In genomic region chr9:92671323-92671722, GRCh38 we compare ENCODE assay signal across 9 cellular contexts. TPM values are rescaled to one million over a fixed set of nuclear protein-coding genes. Genes with fewer than 3 reads are reported as not detected.
DNase-seq lines count a peak whose midpoint lies in the region; ATAC-seq and TF ChIP-seq lines count a peak whose summit lies in the region.
"Had no signal": no experiment of that assay in that cellular context is flagged by ENCODE, and none has a peak within 500 bp of the region (broad histone marks: within the 10 kb centered on the region; RNA-seq: fewer than 3 reads in every experiment).

No MANE protein-coding gene starts in this region.

- H3K4me3 ChIP-seq in endodermal cell (ENCODE audit: low read length), result peak overlapping the region; percentile 98

- ATAC-seq in naive thymus-derived CD8-positive, alpha-beta T cell, result no peak
- ATAC-seq in GM19328 (IDR thresholded peaks at IDR 0.05; ENCODE audit: unreplicated experiment) (no peak), HG02610 (IDR thresholded peaks at IDR 0.05; ENCODE audit: unreplicated experiment) (no peak)

- no peaks in the 10 kb centered on the region for H3K9me3 Mint-ChIP-seq in endodermal cell
- H3K9me3 Mint-ChIP-seq in naive thymus-derived CD8-positive, alpha-beta T cell, result no peaks in the 10 kb centered on the region

- no peaks in the 10 kb centered on the region for H3K4me1 ChIP-seq in endodermal cell (ENCODE audit: control insufficient read depth, insufficient read depth, low read length)

- WGBS in endodermal cell (ENCODE audit: insufficient coverage in 1 of 2, insufficient read length in 1 of 2), 2 experiments, result 94 to 100% methylated on average over 1 to 4 of the region's 4 CpGs

- H3K27me3 ChIP-seq in endodermal cell (ENCODE audit: control insufficient read depth, insufficient read depth, low read length, poor library complexity, severe bottlenecking), result no peaks in the 10 kb centered on the region
- H3K27me3 ChIP-seq: tibial nerve had no signal

- POLR2A ChIA-PET in naive thymus-derived CD8-positive, alpha-beta T cell (lab: Charles Lee), result interaction anchor here (1.8 kb wide), 1 partner anchor 94 kb away, joined by 10 read pairs; the partner anchor contains the start of gene BICD2

- no peak for TF ChIP-seq CTCF in endodermal cell (conservative IDR thresholded peaks at IDR 0.05)

- peak overlapping the region; percentile 81 for H3K27ac Mint-ChIP-seq in endodermal cell
- peak overlapping the region in 6 of 10 donors; percentile 32 to 98 (median 70) for H3K27ac Mint-ChIP-seq in naive thymus-derived CD8-positive, alpha-beta T cell

- H3K36me3 ChIP-seq in endodermal cell (ENCODE audit: control insufficient read depth, insufficient read depth, low read length), result no peaks in the 10 kb centered on the region

- peaks cover 5% of the 10 kb centered on the region for H3K4me1 Mint-ChIP-seq in endodermal cell
- peaks cover 12 to 41% (median 31%) of the 10 kb centered on the region in 4 donors for H3K4me1 Mint-ChIP-seq in naive thymus-derived CD8-positive, alpha-beta T cell

- no peaks in the 10 kb centered on the region for H3K9me3 ChIP-seq in endodermal cell (ENCODE audit: control insufficient read depth, low read length)
- H3K9me3 ChIP-seq: tibial nerve had no signal

- H3K4me3 Mint-ChIP-seq in endodermal cell, result peak overlapping the region; percentile 96
- peak overlapping the region; percentile 45 to 98 (median 95) for H3K4me3 Mint-ChIP-seq in naive thymus-derived CD8-positive, alpha-beta T cell

- H3K36me3 Mint-ChIP-seq in endodermal cell (ENCODE audit: low read depth), result no peaks in the 10 kb centered on the region
- no peaks in the 10 kb centered on the region for H3K36me3 Mint-ChIP-seq in naive thymus-derived CD8-positive, alpha-beta T cell

- H3K27me3 Mint-ChIP-seq in endodermal cell (ENCODE audit: insufficient read depth), result no peaks in the 10 kb centered on the region
- H3K27me3 Mint-ChIP-seq in naive thymus-derived CD8-positive, alpha-beta T cell, result no peaks in the 10 kb centered on the region

- H3K27ac ChIP-seq in endodermal cell (ENCODE audit: low read depth, low read length), result no peak overlapping the region

- peak; percentile 41 for DNase-seq in NCI-H2196 (lab: John Stamatoyannopoulos, UW; ENCODE audit: unreplicated experiment)
- DNase-seq in NCI-H2196 treated with DMSO at 0.1 percent for 48 hours (lab: John Stamatoyannopoulos, UW; ENCODE audit: unreplicated experiment), result no peak
- peak; percentile 97 for DNase-seq in RKO (ENCODE audit: low spot score)
- DNase-seq in endodermal cell, result peak; percentile 68
- DNase-seq in naive thymus-derived CD8-positive, alpha-beta T cell, result no peak
- no peak for DNase-seq in activated gamma-delta T cell (lab: John Stamatoyannopoulos, UW)

- no peak overlapping the region for H3K9ac ChIP-seq in endodermal cell (ENCODE audit: extremely low read depth, low read length, poor library complexity, severe bottlenecking)

RNA-seq across cellular contexts. Expression of gene IPPK, which starts 1.4 kb away (rescaled TPM):
- 1 to 10 TPM; 9.3 TPM for total RNA-seq in endodermal cell
- 8.8 TPM for polyA plus RNA-seq in endodermal cell (2013, experiment 1 of 2)
- 8.6 TPM for polyA plus RNA-seq in endodermal cell (2013, experiment 2 of 2)
- total RNA-seq in naive thymus-derived CD8-positive, alpha-beta T cell, result 1 to 10 TPM; 8.6 to 9.3 TPM
- 1 to 10 TPM; 4.4 to 8.5 (median 5.1) TPM for polyA plus RNA-seq in naive thymus-derived CD8-positive, alpha-beta T cell

Comparison
In these comparisons a context has a peak if more than half of its experiments do, and no peak if none do; other contexts are left out.
1. DNase-seq: peak in NCI-H2196 (single experiment), RKO (single experiment) and endodermal cell (single experiment); none in NCI-H2196 treated with DMSO at 0.1 percent for 48 hours (single experiment), naive thymus-derived CD8-positive, alpha-beta T cell (0 of 10) and activated gamma-delta T cell (single experiment).